12 cellular contexts compared by ENCODE assay signal in the genomic region with DNA sequence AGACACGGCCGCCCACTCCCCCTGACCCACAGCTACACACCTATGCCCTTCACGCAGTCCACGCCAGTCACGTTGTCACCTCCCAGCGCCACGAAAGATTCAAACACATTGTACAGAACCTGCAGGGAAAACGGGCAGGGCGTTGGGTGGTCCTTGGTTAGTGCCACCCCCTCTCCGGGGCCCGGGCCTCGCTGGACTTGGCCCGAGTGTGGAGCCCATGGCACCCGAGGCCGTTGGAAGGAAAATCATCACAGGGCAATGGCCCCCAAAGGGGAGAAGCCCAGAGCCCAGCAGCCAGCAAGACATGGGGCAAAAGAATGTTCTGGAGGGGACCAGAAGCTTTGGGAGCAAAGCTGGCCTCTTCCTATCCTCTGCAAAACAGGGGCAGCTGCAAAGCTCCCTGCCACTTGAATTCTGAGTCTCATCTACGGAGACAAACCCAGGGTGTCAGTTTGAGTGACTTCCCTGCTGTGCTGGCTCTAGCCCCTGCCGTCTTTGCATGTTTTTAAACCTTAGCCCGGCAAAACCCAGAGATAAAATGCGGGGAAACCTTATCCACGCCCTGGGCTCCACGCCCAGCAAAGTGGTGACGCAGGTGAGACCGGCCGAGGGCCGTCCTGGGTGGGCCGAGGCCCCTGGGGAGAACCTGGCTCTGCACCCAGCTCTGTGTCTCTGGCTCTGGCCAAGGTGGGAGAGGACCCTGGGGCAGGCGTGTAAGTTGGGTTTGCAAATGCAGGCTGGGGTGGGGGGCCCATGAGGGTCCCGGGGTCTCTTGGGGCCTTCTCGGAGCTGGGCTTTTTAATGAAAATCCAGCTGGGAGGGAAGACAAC.
"Had no signal": no experiment of that assay in that cellular context is flagged by ENCODE, and none has a peak within 500 bp of the region (broad histone marks: within the 10 kb centered on the region; RNA-seq: fewer than 3 reads in every experiment).

No MANE protein-coding gene starts in this region.

- H3K4me1 ChIP-seq: gastroesophageal sphincter, neural progenitor cell, pancreas, uterus had no signal

- FAIRE-seq: astrocyte, islet of Langerhans, pancreas had no signal

- DNase-seq: activated CD4-positive, alpha-beta T cell treated with anti-CD3 and anti-CD28 coated beads, Interleukin-2, amount 50 U/mL, for 4 hours; stimulated activated CD4-positive, alpha-beta T cell treated with anti-CD3 and anti-CD28 coated beads, Interleukin-12 subunit alpha, Interleukin-12 subunit beta, amount 100 ng/mL, for 4 hours; stimulated activated CD4-positive, alpha-beta T cell treated with anti-CD3 and anti-CD28 coated beads, Interleukin-2, amount 100 ng/mL, for 48 hours; uterus had no signal

- H3K27ac ChIP-seq: gastroesophageal sphincter, neural progenitor cell, pancreas, uterus had no signal

- H3K4me2 ChIP-seq: neural progenitor cell had no signal

- ATAC-seq: gastroesophageal sphincter; pancreas; stimulated activated memory B cell treated with anti-CD40 and anti-IgM and Interleukin-4, amounts not matched to agents 10 μg/mL and 1 μg/mL and 100 μg/mL, for 72 hours had no signal

- H3K36me3 ChIP-seq: gastroesophageal sphincter, neural progenitor cell, pancreas, uterus had no signal

- H3K9me3 ChIP-seq: gastroesophageal sphincter, pancreas, tibial nerve, uterus had no signal

- H3K27me3 ChIP-seq: pancreas had no signal

- H2AFZ ChIP-seq: neural progenitor cell had no signal

- H3K4me3 ChIP-seq: gastroesophageal sphincter, lung, neural progenitor cell, pancreas, tibial nerve, uterus had no signal

- H3K9ac ChIP-seq: neural progenitor cell had no signal
